In the genomic region with DNA sequence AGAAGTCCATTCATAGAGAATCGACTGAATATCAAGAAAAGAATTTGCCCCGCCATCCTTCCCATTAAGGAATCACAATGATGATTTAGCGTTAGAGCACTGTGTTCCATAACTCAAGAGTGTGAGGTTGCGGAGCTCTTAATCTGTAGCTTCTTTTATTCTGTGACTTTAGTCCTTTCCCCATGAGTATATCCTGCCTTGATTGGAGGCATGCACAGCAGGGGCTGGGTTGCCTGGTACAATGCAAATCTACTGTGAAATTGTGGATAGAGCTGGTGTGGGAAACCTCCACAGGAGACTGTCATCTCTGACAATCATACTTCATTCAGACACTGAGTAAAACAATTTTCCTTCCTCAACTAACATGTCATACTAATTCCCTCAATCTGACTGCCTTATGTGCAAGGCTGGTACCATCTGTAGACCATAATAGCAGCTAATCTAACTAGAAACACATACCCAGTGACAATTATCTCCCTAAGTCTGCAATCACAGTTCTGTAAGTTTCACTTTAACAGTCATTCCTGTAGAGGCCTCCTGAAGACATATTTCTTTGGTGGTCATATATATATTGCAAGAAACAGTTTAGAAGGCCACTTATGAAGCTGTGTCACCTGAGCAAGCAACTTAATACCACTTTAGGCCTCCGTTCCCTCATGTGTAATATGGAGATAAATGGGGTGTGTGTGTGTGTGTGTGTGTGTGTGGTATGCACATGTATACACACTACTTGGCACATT, we compare ENCODE assay signal across 29 cellular contexts.
"Had no signal": no experiment of that assay in that cellular context is flagged by ENCODE, and none has a peak within 500 bp of the region (broad histone marks: within the 10 kb centered on the region; RNA-seq: fewer than 3 reads in every experiment).

No MANE protein-coding gene starts in this region.

- H3K27me3 ChIP-seq: pancreas, upper lobe of left lung, vagina had no signal

- DNase-seq: hypothalamus; immature natural killer cell; kidney; left colon; left lung; lower lobe of right lung; mammary epithelial cell; mesenchymal stem cell; naive B cell; natural killer cell; nephron progenitor cell; pancreas; posterior cingulate gyrus; retina; right cardiac atrium; stimulated activated CD4-positive, alpha-beta T cell treated with anti-CD3 and anti-CD28 coated beads, Interleukin-12 subunit alpha, Interleukin-12 subunit beta, amount 100 ng/mL, for 4 hours; stimulated activated CD4-positive, alpha-beta T cell treated with anti-CD3 and anti-CD28 coated beads, Interleukin-15, amount 100 ng/mL, for 24 hours; stimulated activated CD4-positive, alpha-beta T cell treated with anti-CD3 and anti-CD28 coated beads, Interleukin-2, amount 100 ng/mL, for 24 hours; stimulated activated CD4-positive, alpha-beta T cell treated with anti-CD3 and anti-CD28 coated beads, Interleukin-4, amount 100 ng/mL, for 1 hour; stimulated activated naive CD4-positive, alpha-beta T cell treated with Interleukin-2 at 50 U/mL for 16 hours; stimulated activated naive CD8-positive, alpha-beta T cell treated with anti-CD3 and anti-CD28 coated beads, Interleukin-15, amount 100 ng/mL, for 72 hours; substantia nigra; upper lobe of left lung had no signal

- H3K4me1 ChIP-seq: left lung, lower lobe of right lung, pancreas, prostate gland, upper lobe of left lung, vagina had no signal

- H3K27ac ChIP-seq: left lung, lower lobe of right lung, pancreas, prostate gland, skin epidermis, tibial nerve, upper lobe of left lung, vagina had no signal

- H3K4me3 ChIP-seq: left lung, lower lobe of right lung, pancreas, prostate gland, skin epidermis, tibial nerve, upper lobe of left lung, vagina had no signal

- ATAC-seq: left colon; left lung; lower lobe of right lung; pancreas; right cardiac atrium; sciatic nerve; stimulated activated naive CD8-positive, alpha-beta T cell treated with anti-CD3 and anti-CD28 coated beads, Interleukin-15, amount 100 ng/mL, for 72 hours had no signal

- H3K27me3 Mint-ChIP-seq: stimulated activated naive CD8-positive, alpha-beta T cell treated with anti-CD3 and anti-CD28 coated beads, Interleukin-15, amount 100 ng/mL, for 72 hours had no signal

- H3K27ac Mint-ChIP-seq: immature natural killer cell; mesothelial cell of epicardium; naive B cell; natural killer cell; stimulated activated naive CD8-positive, alpha-beta T cell treated with anti-CD3 and anti-CD28 coated beads, Interleukin-15, amount 100 ng/mL, for 72 hours had no signal

- H3K4me1 Mint-ChIP-seq: immature natural killer cell; naive B cell; natural killer cell; stimulated activated naive CD8-positive, alpha-beta T cell treated with anti-CD3 and anti-CD28 coated beads, Interleukin-15, amount 100 ng/mL, for 72 hours had no signal

- H3K36me3 Mint-ChIP-seq: immature natural killer cell, mesothelial cell of epicardium, naive B cell, natural killer cell had no signal

- H3K36me3 ChIP-seq: left lung, lower lobe of right lung, pancreas, prostate gland, tibial nerve, upper lobe of left lung, vagina had no signal

- H3K9me3 Mint-ChIP-seq: mesothelial cell of epicardium; nephron progenitor cell; stimulated activated naive CD8-positive, alpha-beta T cell treated with anti-CD3 and anti-CD28 coated beads, Interleukin-15, amount 100 ng/mL, for 72 hours had no signal

- H3K4me3 Mint-ChIP-seq: immature natural killer cell; mesothelial cell of epicardium; naive B cell; natural killer cell; nephron progenitor cell; stimulated activated naive CD8-positive, alpha-beta T cell treated with anti-CD3 and anti-CD28 coated beads, Interleukin-15, amount 100 ng/mL, for 72 hours had no signal
